In genomic region chr2:60152226-60152833, GRCh38 we compare ENCODE assay signal across 9 cellular contexts.
A peak's percentile ranks its signal among the peaks of the same experiment; 100 is the strongest.
DNase-seq lines count a peak whose midpoint lies in the region; ATAC-seq and TF ChIP-seq lines count a peak whose summit lies in the region.
"Had no signal": no experiment of that assay in that cellular context is flagged by ENCODE, and none has a peak within 500 bp of the region (broad histone marks: within the 10 kb centered on the region; RNA-seq: fewer than 3 reads in every experiment).

No MANE protein-coding gene starts in this region.

- H4K20me1 ChIP-seq in OCI-LY7 (ENCODE audit: insufficient read depth, low read length): no peaks in the 10 kb centered on the region

- H3K4me2 ChIP-seq in OCI-LY7 (ENCODE audit: low read length): no peak overlapping the region

- H3K36me3 ChIP-seq in left ventricle myocardium inferior: no peaks in the 10 kb centered on the region
- H3K36me3 ChIP-seq in OCI-LY7 (ENCODE audit: insufficient read depth, low read length): no peaks in the 10 kb centered on the region

- H3K4me1 ChIP-seq in left ventricle myocardium inferior (no peaks in the 10 kb centered on the region), right cardiac atrium (ENCODE audit: control insufficient read depth, insufficient read depth, low read length) (no peaks in the 10 kb centered on the region), OCI-LY7 (ENCODE audit: insufficient read depth, low read length, poor library complexity, severe bottlenecking) (no peaks in the 10 kb centered on the region)

- ATAC-seq in right cardiac atrium (no peak), HG02588 (IDR thresholded peaks at IDR 0.05; ENCODE audit: unreplicated experiment) (no peak)
- ATAC-seq: naive thymus-derived CD8-positive, alpha-beta T cell had no signal

- WGBS in right cardiac atrium: 67% methylated on average over 4 of the region's 4 CpGs

- H3K27me3 ChIP-seq in left ventricle myocardium inferior (ENCODE audit: low read depth) (no peaks in the 10 kb centered on the region), right cardiac atrium (ENCODE audit: control insufficient read depth, insufficient read depth) (no peaks in the 10 kb centered on the region)

- H3K9me2 ChIP-seq in OCI-LY7 (ENCODE audit: insufficient read depth, low read length): no peaks in the 10 kb centered on the region

- intact Hi-C loops in left ventricle myocardium inferior (cut with micrococcal nuclease): no loop called here
- intact Hi-C loops in right cardiac atrium (cut with DNase I): no loop called here
- intact Hi-C loops in OCI-LY7 (cut with micrococcal nuclease; ENCODE audit: unreplicated experiment): loop anchor here (2.0 kb wide), 1 partner anchor 200 kb away; no protein-coding TSS in a partner anchor

- BruUV-seq in OCI-LY7 (replicated peaks; lab: Mats Ljungman, UMichigan): no TSS peak

- no peak overlapping the region for H2AFZ ChIP-seq in OCI-LY7 (ENCODE audit: low read length)

- POLR2A ChIA-PET in OCI-LY7 (lab: Charles Lee): no interaction called here

- DNase-seq in left ventricle myocardium inferior: no peak
- no peak for DNase-seq in right cardiac atrium
- peak; percentile 61 for DNase-seq in OCI-LY7 (ENCODE audit: low spot score)
- DNase-seq in germinal center (ENCODE audit: low spot score): peak; percentile 26
- no peak for DNase-seq in HuH-7.5 (ENCODE audit: low spot score)
- no peak for DNase-seq in NCI-H774 (lab: John Stamatoyannopoulos, UW)
- DNase-seq in pons (ENCODE audit: low spot score): no peak

- H3K27ac ChIP-seq in left ventricle myocardium inferior (replicated peaks) (no peak overlapping the region), right cardiac atrium (ENCODE audit: low read length) (no peak overlapping the region), OCI-LY7 (ENCODE audit: low read depth, low read length, poor library complexity, severe bottlenecking) (no peak overlapping the region)

- TF ChIP-seq CTCF in left ventricle myocardium inferior (IDR thresholded peaks at IDR 0.05; ENCODE audit: borderline replicate concordance): peak; percentile 70
- peak; percentile 96 for TF ChIP-seq CTCF in OCI-LY7 (conservative IDR thresholded peaks at IDR 0.05; ENCODE audit: low read length)

- no peaks in the 10 kb centered on the region for H3K79me2 ChIP-seq in OCI-LY7 (ENCODE audit: insufficient read depth, low read depth, low read length)

- CTCF ChIA-PET in OCI-LY7 (lab: Charles Lee; ENCODE audit: unreplicated experiment): interaction anchor here (1.2 kb wide), 1 partner anchor 11 kb away, joined by 3 read pairs; no protein-coding TSS in a partner anchor

- no peak overlapping the region for H3K4me3 ChIP-seq in left ventricle myocardium inferior
- H3K4me3 ChIP-seq in right cardiac atrium (ENCODE audit: low read length): no peak overlapping the region
- no peak overlapping the region for H3K4me3 ChIP-seq in OCI-LY7 (ENCODE audit: low read depth, low read length, poor library complexity, severe bottlenecking)

- H3K9me3 ChIP-seq in left ventricle myocardium inferior (replicated peaks): peaks cover 13% of the 10 kb centered on the region
- no peaks in the 10 kb centered on the region for H3K9me3 ChIP-seq in right cardiac atrium (ENCODE audit: control insufficient read depth, low read length)
- peaks cover 22% of the 10 kb centered on the region for H3K9me3 ChIP-seq in OCI-LY7 (ENCODE audit: low read length)

Comparison
In these comparisons a context has a peak if more than half of its experiments do, and no peak if none do; other contexts are left out.
1. DNase-seq: peak in OCI-LY7 (single experiment) and germinal center (single experiment); none in left ventricle myocardium inferior (single experiment), right cardiac atrium (0 of 3), HuH-7.5 (single experiment), NCI-H774 (single experiment) and pons (single experiment).